ENCODE assay signal across 15 cellular contexts in genomic region chr2:198660491-198660890, GRCh38.
DNase-seq lines count a peak whose midpoint lies in the region; ATAC-seq and TF ChIP-seq lines count a peak whose summit lies in the region.
"Had no signal": no experiment of that assay in that cellular context is flagged by ENCODE, and none has a peak within 500 bp of the region (broad histone marks: within the 10 kb centered on the region; RNA-seq: fewer than 3 reads in every experiment).

No MANE protein-coding gene starts in this region.

- DNase-seq in EH (ENCODE audit: low read depth) (peak; percentile 63), HT1080 (ENCODE audit: low read depth) (peak; percentile 24), astrocyte of the spinal cord (ENCODE audit: low read depth, low spot score) (peak; percentile 3), type B pancreatic cell (ENCODE audit: extremely low spot score, unreplicated experiment) (no peak), NCI-H2081 (lab: John Stamatoyannopoulos, UW) (no peak), SHP77 treated with DMSO at 0.1 percent for 48 hours (lab: John Stamatoyannopoulos, UW) (no peak)
- DNase-seq: AML-193; Caco-2; CD8-positive, alpha-beta memory T cell; DND-41; HFFc6 had no signal

- H3K9me3 Mint-ChIP-seq in type B pancreatic cell: no peaks in the 10 kb centered on the region

- no peak for ATAC-seq in HG03108 (IDR thresholded peaks at IDR 0.05; ENCODE audit: unreplicated experiment)
- ATAC-seq: HepG2 had no signal

- no peak overlapping the region for H3K4me3 ChIP-seq in astrocyte of the spinal cord (ENCODE audit: low read depth, low read length)
- H3K4me3 ChIP-seq: BLaER1, HAP-1 had no signal

- H3K27ac Mint-ChIP-seq in type B pancreatic cell: no peak overlapping the region
- H3K27ac Mint-ChIP-seq: HFFc6 had no signal

- TF ChIP-seq CTCF in astrocyte of the spinal cord (IDR thresholded peaks at IDR 0.05; ENCODE audit: low read depth, low read length) (no peak), type B pancreatic cell (conservative IDR thresholded peaks at IDR 0.05) (no peak)

- in situ Hi-C loops in astrocyte of the spinal cord (cut with HindIII; ENCODE audit: low sequenced_read_pairs): no loop called here

- no peaks in the 10 kb centered on the region for H3K27me3 Mint-ChIP-seq in type B pancreatic cell
- H3K27me3 Mint-ChIP-seq: CD8-positive, alpha-beta memory T cell had no signal

- no peaks in the 10 kb centered on the region for H3K4me1 Mint-ChIP-seq in type B pancreatic cell (ENCODE audit: unreplicated experiment)
- H3K4me1 Mint-ChIP-seq: CD8-positive, alpha-beta memory T cell had no signal

- no peaks in the 10 kb centered on the region for H3K36me3 Mint-ChIP-seq in type B pancreatic cell
- H3K36me3 Mint-ChIP-seq: CD8-positive, alpha-beta memory T cell had no signal

- H3K4me3 Mint-ChIP-seq in type B pancreatic cell: no peak overlapping the region
- H3K4me3 Mint-ChIP-seq: CD8-positive, alpha-beta memory T cell; HFFc6 had no signal

Comparison
In these comparisons a context has a peak if more than half of its experiments do, and no peak if none do; other contexts are left out.
1. DNase-seq: peak in EH (single experiment), HT1080 (single experiment) and astrocyte of the spinal cord (single experiment); none in type B pancreatic cell (single experiment), NCI-H2081 (0 of 2) and SHP77 treated with DMSO at 0.1 percent for 48 hours (single experiment).